ENCODE assay signal across 9 cellular contexts in the genomic region with DNA sequence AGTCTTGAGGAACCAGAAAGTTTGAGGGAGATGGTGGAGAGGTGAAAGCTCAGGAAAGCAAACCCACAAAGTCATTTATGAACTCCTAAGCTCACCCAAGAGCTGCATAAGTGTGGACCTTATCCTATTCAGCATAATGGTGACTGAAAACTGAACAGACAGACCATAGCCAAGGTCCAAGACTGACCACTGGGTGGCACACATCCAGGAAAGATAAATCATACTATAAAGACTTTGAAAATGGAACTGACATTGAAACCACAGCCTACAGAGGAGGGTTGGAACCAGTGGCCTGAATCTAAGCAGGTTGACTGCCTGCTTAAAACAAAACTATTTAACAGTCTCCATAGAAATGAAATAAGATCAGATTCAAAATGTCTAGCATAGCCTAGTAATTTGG.
DNase-seq lines count a peak whose midpoint lies in the region; ATAC-seq and TF ChIP-seq lines count a peak whose summit lies in the region.
"Had no signal": no experiment of that assay in that cellular context is flagged by ENCODE, and none has a peak within 500 bp of the region (broad histone marks: within the 10 kb centered on the region; RNA-seq: fewer than 3 reads in every experiment).

No MANE protein-coding gene starts in this region.

- H3K36me3 ChIP-seq in BE2C: no peaks in the 10 kb centered on the region
- H3K36me3 ChIP-seq in CD8-positive, alpha-beta memory T cell (ENCODE audit: insufficient read depth, low read length): no peaks in the 10 kb centered on the region

- H3K4me3 ChIP-seq in BE2C (ENCODE audit: low read depth, low read length) (no peak overlapping the region), retinal pigment epithelial cell (ENCODE audit: low read length) (no peak overlapping the region)
- no peak overlapping the region for H3K4me3 ChIP-seq in CD8-positive, alpha-beta memory T cell (ENCODE audit: low read length)

- H3K27ac ChIP-seq in CD8-positive, alpha-beta memory T cell (ENCODE audit: low read depth, low read length): no peak overlapping the region

- intact Hi-C loops in activated CD4-positive, alpha-beta memory T cell treated with anti-CD3 and anti-CD28 coated beads for 36 hours (cut with micrococcal nuclease): no loop called here

- TF ChIP-seq CTCF in BE2C (IDR thresholded peaks at IDR 0.05; ENCODE audit: low read depth, low read length) (peak; percentile 36), retinal pigment epithelial cell (conservative IDR thresholded peaks at IDR 0.05; ENCODE audit: low read depth, low read length) (peak; percentile 55)

- POLR2A ChIA-PET in activated CD4-positive, alpha-beta memory T cell treated with anti-CD3 and anti-CD28 coated beads for 36 hours (lab: Charles Lee): no interaction called here
- POLR2A ChIA-PET in CD8-positive, alpha-beta memory T cell (lab: Charles Lee): no interaction called here

- H3K9me3 ChIP-seq in BE2C: no peaks in the 10 kb centered on the region
- H3K9me3 ChIP-seq in CD8-positive, alpha-beta memory T cell (ENCODE audit: low read length): no peaks in the 10 kb centered on the region

- H3K27ac Mint-ChIP-seq in activated CD4-positive, alpha-beta memory T cell treated with anti-CD3 and anti-CD28 coated beads for 36 hours: no peak overlapping the region
- H3K27ac Mint-ChIP-seq in CD8-positive, alpha-beta memory T cell: no peak overlapping the region
- no peak overlapping the region for H3K27ac Mint-ChIP-seq in effector memory CD8-positive, alpha-beta T cell
- H3K27ac Mint-ChIP-seq: activated naive CD4-positive, alpha-beta T cell treated with anti-CD3 and anti-CD28 coated beads, Interleukin-2, amount 50 U/mL, for 24 hours had no signal

- no peaks in the 10 kb centered on the region for H3K27me3 ChIP-seq in BE2C
- H3K27me3 ChIP-seq in CD8-positive, alpha-beta memory T cell (ENCODE audit: insufficient read depth, low read length, poor library complexity, severe bottlenecking): no peaks in the 10 kb centered on the region

- no peaks in the 10 kb centered on the region for H3K36me3 Mint-ChIP-seq in activated CD4-positive, alpha-beta memory T cell treated with anti-CD3 and anti-CD28 coated beads for 36 hours
- no peaks in the 10 kb centered on the region for H3K36me3 Mint-ChIP-seq in CD8-positive, alpha-beta memory T cell
- H3K36me3 Mint-ChIP-seq in effector memory CD8-positive, alpha-beta T cell (ENCODE audit: insufficient read depth): no peaks in the 10 kb centered on the region
- H3K36me3 Mint-ChIP-seq: activated naive CD4-positive, alpha-beta T cell treated with anti-CD3 and anti-CD28 coated beads, Interleukin-2, amount 50 U/mL, for 24 hours had no signal

- DNase-seq in BE2C: peak; percentile 12
- peak; percentile 6 for DNase-seq in UCSD-AML1 (lab: John Stamatoyannopoulos, UW; ENCODE audit: unreplicated experiment)
- no peak for DNase-seq in retinal pigment epithelial cell (ENCODE audit: low read depth)
- no peak for DNase-seq in activated CD4-positive, alpha-beta memory T cell treated with anti-CD3 and anti-CD28 coated beads for 36 hours
- DNase-seq in CD8-positive, alpha-beta memory T cell: no peak
- DNase-seq in effector memory CD8-positive, alpha-beta T cell: no peak

- no peaks in the 10 kb centered on the region for H3K4me1 ChIP-seq in BE2C
- H3K4me1 ChIP-seq in CD8-positive, alpha-beta memory T cell (ENCODE audit: insufficient read depth, low read length): no peaks in the 10 kb centered on the region

- H3K9me3 Mint-ChIP-seq in activated CD4-positive, alpha-beta memory T cell treated with anti-CD3 and anti-CD28 coated beads for 36 hours: peaks cover 4% of the 10 kb centered on the region
- H3K9me3 Mint-ChIP-seq in CD8-positive, alpha-beta memory T cell: peaks cover 0 to 6% (median 0%) of the 10 kb centered on the region in 5 donors
- H3K9me3 Mint-ChIP-seq in effector memory CD8-positive, alpha-beta T cell: peaks cover 6 to 8% of the 10 kb centered on the region in 2 donors

- CTCF ChIA-PET in activated CD4-positive, alpha-beta memory T cell treated with anti-CD3 and anti-CD28 coated beads for 36 hours (lab: Charles Lee): no interaction called here
- CTCF ChIA-PET in CD8-positive, alpha-beta memory T cell (lab: Charles Lee): no interaction called here

- no peak overlapping the region for H3K4me3 Mint-ChIP-seq in activated CD4-positive, alpha-beta memory T cell treated with anti-CD3 and anti-CD28 coated beads for 36 hours
- H3K4me3 Mint-ChIP-seq in CD8-positive, alpha-beta memory T cell: no peak overlapping the region
- H3K4me3 Mint-ChIP-seq in effector memory CD8-positive, alpha-beta T cell: no peak overlapping the region
- H3K4me3 Mint-ChIP-seq: activated naive CD4-positive, alpha-beta T cell treated with anti-CD3 and anti-CD28 coated beads, Interleukin-2, amount 50 U/mL, for 24 hours had no signal

- H3K4me1 Mint-ChIP-seq in activated CD4-positive, alpha-beta memory T cell treated with anti-CD3 and anti-CD28 coated beads for 36 hours (ENCODE audit: low read depth): no peaks in the 10 kb centered on the region
- no peaks in the 10 kb centered on the region for H3K4me1 Mint-ChIP-seq in CD8-positive, alpha-beta memory T cell
- no peaks in the 10 kb centered on the region for H3K4me1 Mint-ChIP-seq in effector memory CD8-positive, alpha-beta T cell (ENCODE audit: low read depth in 2 of 2)
- H3K4me1 Mint-ChIP-seq: activated naive CD4-positive, alpha-beta T cell treated with anti-CD3 and anti-CD28 coated beads, Interleukin-2, amount 50 U/mL, for 24 hours had no signal

- ATAC-seq in GM19043 (IDR thresholded peaks at IDR 0.05; ENCODE audit: low read depth, unreplicated experiment): peak; percentile 85
- peak; percentile 87 for ATAC-seq in HG03342 (IDR thresholded peaks at IDR 0.05; ENCODE audit: unreplicated experiment)
- ATAC-seq in effector memory CD8-positive, alpha-beta T cell (replicated peaks): no peak

- no peaks in the 10 kb centered on the region for H3K27me3 Mint-ChIP-seq in activated CD4-positive, alpha-beta memory T cell treated with anti-CD3 and anti-CD28 coated beads for 36 hours
- H3K27me3 Mint-ChIP-seq in CD8-positive, alpha-beta memory T cell: no peaks in the 10 kb centered on the region
- H3K27me3 Mint-ChIP-seq in effector memory CD8-positive, alpha-beta T cell: no peaks in the 10 kb centered on the region

Comparison
In these comparisons a context has a peak if more than half of its experiments do, and no peak if none do; other contexts are left out.
1. DNase-seq: peak in BE2C (single experiment) and UCSD-AML1 (single experiment); none in retinal pigment epithelial cell (single experiment), activated CD4-positive, alpha-beta memory T cell treated with anti-CD3 and anti-CD28 coated beads for 36 hours (single experiment), CD8-positive, alpha-beta memory T cell (0 of 5) and effector memory CD8-positive, alpha-beta T cell (0 of 3).